12 cellular contexts compared by ENCODE assay signal in the genomic region with DNA sequence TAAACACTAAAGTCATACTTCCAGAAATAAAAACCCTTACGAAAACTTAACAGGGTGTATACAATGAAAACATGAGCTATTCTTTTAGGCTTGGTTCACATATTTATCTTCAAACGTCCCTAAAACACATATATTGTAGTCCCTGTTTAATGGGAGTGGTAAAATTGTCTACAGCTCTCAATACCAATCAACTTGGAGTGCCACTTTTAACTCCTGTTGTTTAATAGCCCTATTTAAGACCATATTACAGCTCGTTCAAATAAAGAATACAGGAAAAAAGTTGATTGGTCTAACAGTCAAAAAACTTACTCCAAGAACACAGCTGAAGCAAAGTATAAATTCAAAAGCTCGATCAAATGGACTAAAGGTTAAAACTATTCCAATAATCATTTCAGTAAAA. TPM values are rescaled to one million over a fixed set of nuclear protein-coding genes. Genes with fewer than 3 reads are reported as not detected.
DNase-seq lines count a peak whose midpoint lies in the region; ATAC-seq and TF ChIP-seq lines count a peak whose summit lies in the region.
"Had no signal": no experiment of that assay in that cellular context is flagged by ENCODE, and none has a peak within 500 bp of the region (broad histone marks: within the 10 kb centered on the region; RNA-seq: fewer than 3 reads in every experiment).

No MANE protein-coding gene starts in this region.

- no peaks in the 10 kb centered on the region for H3K9me3 Mint-ChIP-seq in activated CD4-positive, alpha-beta T cell treated with anti-CD3 and anti-CD28 coated beads, Interleukin-2, amount 10 ng/mL, durations not matched to agents 7 days and 5 days
- H3K9me3 Mint-ChIP-seq in activated B cell treated with CpG ODN at 0.5 μM for 24 hours (no peaks in the 10 kb centered on the region), immature natural killer cell (no peaks in the 10 kb centered on the region)

- no peaks in the 10 kb centered on the region for H3K9me3 ChIP-seq in suprapubic skin

- H3K36me3 ChIP-seq in suprapubic skin, result no peaks in the 10 kb centered on the region

- peaks cover 60% of the 10 kb centered on the region for H3K4me1 ChIP-seq in suprapubic skin

- DNase-seq in activated CD4-positive, alpha-beta T cell treated with anti-CD3 and anti-CD28 coated beads, Interleukin-2, amount 10 ng/mL, durations not matched to agents 7 days and 5 days, result no peak
- DNase-seq in activated CD4-positive, alpha-beta T cell treated with anti-CD3 and anti-CD28 coated beads, Interleukin-2, amount 50 U/mL, for 1 hour, result no peak
- no peak for DNase-seq in activated B cell treated with CpG ODN at 0.5 μM for 24 hours
- no peak for DNase-seq in immature natural killer cell
- no peak for DNase-seq in suprapubic skin (ENCODE audit: low spot score in 2 of 2)
- no peak for DNase-seq in AG08395 (ENCODE audit: low spot score)
- no peak for DNase-seq in HT-29 (ENCODE audit: low spot score)
- DNase-seq: amniotic stem cell; NCI-H1930; stimulated activated CD4-positive, alpha-beta T cell treated with anti-CD3 and anti-CD28 coated beads, Interleukin-2, amount 100 ng/mL, for 48 hours; T-helper 9 cell had no signal

- CTCF ChIA-PET in activated CD4-positive, alpha-beta T cell treated with anti-CD3 and anti-CD28 coated beads, Interleukin-2, amount 10 ng/mL, durations not matched to agents 7 days and 5 days (lab: Charles Lee), result interaction anchor here (0.7 to 1.5 kb wide), 4 partner anchors 11 to 268 kb away, joined by 3 to 4 read pairs (median 3); no protein-coding TSS in a partner anchor
- CTCF ChIA-PET in activated B cell treated with CpG ODN at 0.5 μM for 24 hours (lab: Charles Lee), result interaction anchor here (1.0 kb wide), 1 partner anchor 223 kb away, joined by 3 read pairs; no protein-coding TSS in a partner anchor

- TF ChIP-seq EP300 in suprapubic skin (IDR thresholded peaks at IDR 0.05), result no peak

- no peaks in the 10 kb centered on the region for H3K27me3 Mint-ChIP-seq in activated CD4-positive, alpha-beta T cell treated with anti-CD3 and anti-CD28 coated beads, Interleukin-2, amount 10 ng/mL, durations not matched to agents 7 days and 5 days
- H3K27me3 Mint-ChIP-seq in activated B cell treated with CpG ODN at 0.5 μM for 24 hours, result no peaks in the 10 kb centered on the region
- H3K27me3 Mint-ChIP-seq in immature natural killer cell (ENCODE audit: low read depth in 3 of 3), result peaks cover 0 to 6% (median 2%) of the 10 kb centered on the region in 3 donors

- POLR2A ChIA-PET in activated CD4-positive, alpha-beta T cell treated with anti-CD3 and anti-CD28 coated beads, Interleukin-2, amount 10 ng/mL, durations not matched to agents 7 days and 5 days (lab: Charles Lee), result no interaction called here
- POLR2A ChIA-PET in activated B cell treated with CpG ODN at 0.5 μM for 24 hours (lab: Charles Lee), result interaction anchor here (0.5 to 5.5 kb wide), 5 partner anchors 7 to 63 kb away, joined by 4 to 38 read pairs (median 13); a partner anchor contains a TSS

- H3K27ac ChIP-seq in suprapubic skin, result no peak overlapping the region

- 21% methylated on average over 4 of the region's 4 CpGs for WGBS in suprapubic skin

- ATAC-seq in activated B cell treated with CpG ODN at 0.5 μM for 24 hours (ENCODE audit: low read depth) (no peak), GM19455 (IDR thresholded peaks at IDR 0.05; ENCODE audit: unreplicated experiment) (no peak)

- peak overlapping the region; percentile 68 for H3K4me3 ChIP-seq in suprapubic skin

- no peak for TF ChIP-seq CTCF in activated B cell treated with CpG ODN at 0.5 μM for 24 hours (IDR thresholded peaks at IDR 0.05)
- TF ChIP-seq CTCF in suprapubic skin (IDR thresholded peaks at IDR 0.05), result no peak

- intact Hi-C loops in activated B cell treated with CpG ODN at 0.5 μM for 24 hours (cut with micrococcal nuclease), result loop anchor here (10.0 kb wide), 1 partner anchor 1921 kb away; no protein-coding TSS in a partner anchor

- no peaks in the 10 kb centered on the region for H3K27me3 ChIP-seq in suprapubic skin

- peaks cover 46% of the 10 kb centered on the region for H3K36me3 Mint-ChIP-seq in activated CD4-positive, alpha-beta T cell treated with anti-CD3 and anti-CD28 coated beads, Interleukin-2, amount 10 ng/mL, durations not matched to agents 7 days and 5 days (ENCODE audit: low read depth)
- H3K36me3 Mint-ChIP-seq in activated B cell treated with CpG ODN at 0.5 μM for 24 hours (ENCODE audit: low read depth) (peaks cover 57% of the 10 kb centered on the region), immature natural killer cell (peaks cover 0 to 4% (median 3%) of the 10 kb centered on the region in 3 donors)

- no peak for TF ChIP-seq POLR2A in suprapubic skin (IDR thresholded peaks at IDR 0.05)

- no peak overlapping the region for H3K4me3 Mint-ChIP-seq in activated CD4-positive, alpha-beta T cell treated with anti-CD3 and anti-CD28 coated beads, Interleukin-2, amount 10 ng/mL, durations not matched to agents 7 days and 5 days
- peak overlapping the region; percentile 72 for H3K4me3 Mint-ChIP-seq in activated B cell treated with CpG ODN at 0.5 μM for 24 hours
- H3K4me3 Mint-ChIP-seq in immature natural killer cell, result no peak overlapping the region

- H3K4me1 Mint-ChIP-seq in activated CD4-positive, alpha-beta T cell treated with anti-CD3 and anti-CD28 coated beads, Interleukin-2, amount 10 ng/mL, durations not matched to agents 7 days and 5 days, result peaks cover 58% of the 10 kb centered on the region
- peaks cover 58% of the 10 kb centered on the region for H3K4me1 Mint-ChIP-seq in activated B cell treated with CpG ODN at 0.5 μM for 24 hours
- H3K4me1 Mint-ChIP-seq in immature natural killer cell, result peaks cover 5 to 11% of the 10 kb centered on the region in 2 donors

- H3K27ac Mint-ChIP-seq in activated CD4-positive, alpha-beta T cell treated with anti-CD3 and anti-CD28 coated beads, Interleukin-2, amount 10 ng/mL, durations not matched to agents 7 days and 5 days, result peak overlapping the region; percentile 7
- no peak overlapping the region for H3K27ac Mint-ChIP-seq in activated B cell treated with CpG ODN at 0.5 μM for 24 hours
- peak overlapping the region in 5 of 6 donors; percentile 74 to 91 (median 87) for H3K27ac Mint-ChIP-seq in immature natural killer cell

RNA-seq across cellular contexts. Expression of a gene that starts 3.9 kb away (rescaled TPM):
- total RNA-seq in activated CD4-positive, alpha-beta T cell treated with anti-CD3 and anti-CD28 coated beads, Interleukin-2, amount 10 ng/mL, durations not matched to agents 7 days and 5 days, result 100 to 1,000 TPM; 360 to 500 TPM
- 321 and 327 TPM in 2 replicates for total RNA-seq in activated B cell treated with CpG ODN at 0.5 μM for 24 hours
- 100 to 1,000 TPM; 411 to 718 (median 463) TPM for polyA plus RNA-seq in immature natural killer cell
- total RNA-seq in suprapubic skin, result 100 to 1,000 TPM; 436 to 523 (median 488) TPM
- total RNA-seq in HT-29 (2014; rRNA removed; shearing (Covaris generic)), result 496 and 506 TPM in 2 replicates

RNA-seq across cellular contexts. Expression of a gene that starts 45.3 kb away (rescaled TPM):
- total RNA-seq in activated CD4-positive, alpha-beta T cell treated with anti-CD3 and anti-CD28 coated beads, Interleukin-2, amount 10 ng/mL, durations not matched to agents 7 days and 5 days, result 10 to 100 TPM; 35.1 to 40.7 TPM
- total RNA-seq in activated B cell treated with CpG ODN at 0.5 μM for 24 hours (12.6 and 13.7 TPM in 2 replicates), suprapubic skin (10 to 100 TPM in 3 of 4 donors, 1 to 10 TPM in 1; 9.9 to 11.1 (median 10.4) TPM)
- 10 to 100 TPM; 33.1 to 36.9 (median 34.9) TPM for polyA plus RNA-seq in immature natural killer cell
- 54.6 and 60.2 TPM in 2 replicates for total RNA-seq in HT-29 (2014; rRNA removed; shearing (Covaris generic))
